In genomic region chr17:9007052-9007714, GRCh38 we compare ENCODE assay signal across 20 cellular contexts. TPM values are rescaled to one million over a fixed set of nuclear protein-coding genes. Genes with fewer than 3 reads are reported as not detected.
DNase-seq lines count a peak whose midpoint lies in the region; ATAC-seq, FAIRE-seq and TF ChIP-seq lines count a peak whose summit lies in the region.
"Had no signal": no experiment of that assay in that cellular context is flagged by ENCODE, and none has a peak within 500 bp of the region (broad histone marks: within the 10 kb centered on the region; RNA-seq: fewer than 3 reads in every experiment).

No MANE protein-coding gene starts in this region.

- peaks cover 0 to 21% (median 4%) of the 10 kb centered on the region in 9 donors for H3K9me3 Mint-ChIP-seq in naive thymus-derived CD8-positive, alpha-beta T cell

- no peaks in the 10 kb centered on the region for H3K4me1 ChIP-seq in HepG2 (ENCODE audit: insufficient read depth, low read length)
- peaks cover 0 to 26% (median 7%) of the 10 kb centered on the region in 4 donors for H3K4me1 ChIP-seq in right lobe of liver
- H3K4me1 ChIP-seq in HEK293 (ENCODE audit: control insufficient read depth, insufficient read depth, low read length), result peaks cover 10% of the 10 kb centered on the region
- H3K4me1 ChIP-seq in K562 (replicated peaks in 1 of 2; ENCODE audit: control insufficient read depth in 2 of 2, insufficient read depth in 2 of 2, low read length in 2 of 2), result no peaks in the 10 kb centered on the region
- H3K4me1 ChIP-seq: BE2C had no signal

- H3K27ac ChIP-seq in HepG2 (ENCODE audit: extremely low read length, insufficient read depth, low read length) (no peak overlapping the region), right lobe of liver (no peak overlapping the region), HEK293 (ENCODE audit: extremely low read depth, low read depth, low read length) (no peak overlapping the region), K562 (ENCODE audit: extremely low read depth, low read depth, low read length) (no peak overlapping the region)
- H3K27ac ChIP-seq: GM23248 had no signal

- no peaks in the 10 kb centered on the region for H4K20me1 ChIP-seq in HepG2 (ENCODE audit: insufficient read depth, low read length)
- H4K20me1 ChIP-seq in K562 (replicated peaks; ENCODE audit: control insufficient read depth, insufficient read depth, low read length), result no peaks in the 10 kb centered on the region

- H3K9me3 ChIP-seq in HepG2 (ENCODE audit: low read length) (no peaks in the 10 kb centered on the region), right lobe of liver (no peaks in the 10 kb centered on the region), HEK293 (ENCODE audit: control insufficient read depth, insufficient read depth, low read depth, low read length) (no peaks in the 10 kb centered on the region), K562 (replicated peaks; ENCODE audit: control insufficient read depth, insufficient read depth, low read depth, low read length) (no peaks in the 10 kb centered on the region)
- H3K9me3 ChIP-seq: BE2C had no signal

- no peak for TF ChIP-seq POLR2A in HepG2 (IDR thresholded peaks at IDR 0.05; ENCODE audit: insufficient read depth in 1 of 2, low read depth in 2 of 2, low read length in 2 of 2)
- no peak for TF ChIP-seq POLR2A in right lobe of liver (IDR thresholded peaks at IDR 0.05)
- TF ChIP-seq POLR2A in K562 (conservative IDR thresholded peaks at IDR 0.05), result no peak

- TF ChIP-seq CTCF in HepG2 (CRISPR knock-in tag; IDR thresholded peaks at IDR 0.05), result no peak
- no peak for TF ChIP-seq CTCF in right lobe of liver (IDR thresholded peaks at IDR 0.05)
- no peak for TF ChIP-seq CTCF in HEK293 (tag by site-specific recombination; IDR thresholded peaks at IDR 0.05)
- no peak for TF ChIP-seq CTCF in K562 (IDR thresholded peaks at IDR 0.05 in 2 of 3, conservative IDR thresholded peaks at IDR 0.05 in 1 of 3; ENCODE audit: insufficient read depth in 2 of 3, low read depth in 1 of 3, low read length in 3 of 3)

- H3K4me1 Mint-ChIP-seq in naive thymus-derived CD8-positive, alpha-beta T cell, result peaks cover 2 to 24% (median 14%) of the 10 kb centered on the region in 4 donors

- no peak overlapping the region for H2AFZ ChIP-seq in HepG2 (ENCODE audit: low read length)
- no peak overlapping the region for H2AFZ ChIP-seq in K562 (ENCODE audit: low read depth, low read length)
- H2AFZ ChIP-seq: GM23248 had no signal

- DNase-seq in HepG2 (ENCODE audit: low spot score) (no peak), right lobe of liver (no peak), K562 (ENCODE audit: extremely low read depth in 1 of 4, low spot score in 3 of 4) (no peak), NCI-H1417 treated with DMSO at 0.1 percent for 48 hours (lab: John Stamatoyannopoulos, UW) (no peak)
- DNase-seq in naive thymus-derived CD8-positive, alpha-beta T cell, result no peak
- DNase-seq: 8988T; BE2C; C1 segment of cervical spinal cord; CD4-positive, alpha-beta memory T cell; DMS153; DMS79 treated with DMSO at 0.1 percent for 48 hours; GF-D8; GM23248; HCEC 1CT; HFFc6 had no signal

- FAIRE-seq in HepG2 (lab: Jason Lieb, UNC) (no peak), K562 (lab: Jason Lieb, UNC) (no peak)
- FAIRE-seq: H54 had no signal

- ATAC-seq in HepG2 (no peak), right lobe of liver (no peak), K562 (no peak), GM21515 (IDR thresholded peaks at IDR 0.05; ENCODE audit: unreplicated experiment) (no peak), HG03571 (IDR thresholded peaks at IDR 0.05; ENCODE audit: unreplicated experiment) (no peak)
- no peak for ATAC-seq in naive thymus-derived CD8-positive, alpha-beta T cell

- TF ChIP-seq RAD21 in HepG2 (CRISPR knock-in tag; IDR thresholded peaks at IDR 0.05) (no peak), K562 (CRISPR knock-in tag; conservative IDR thresholded peaks at IDR 0.05 in 1 of 2, IDR thresholded peaks at IDR 0.05 in 1 of 2) (no peak)

- H3K27me3 Mint-ChIP-seq in naive thymus-derived CD8-positive, alpha-beta T cell, result peaks cover 33 to 85% (median 62%) of the 10 kb centered on the region in 5 donors

- CTCF ChIA-PET in HepG2 (lab: Yijun Ruan, JAX; ENCODE audit: low intra/inter-chr PET ratio, low total read pairs), result no interaction called here
- CTCF ChIA-PET in HEK293 (lab: Yijun Ruan, JAX), result interaction anchor here (6.2 kb wide), 1 partner anchor 10 kb away, joined by 60 read pairs; no protein-coding TSS in a partner anchor
- CTCF ChIA-PET in K562 (lab: Yijun Ruan, JAX; ENCODE audit: low intra/inter-chr PET ratio), result no interaction called here

- POLR2A ChIA-PET in HepG2 (lab: Yijun Ruan, JAX) (no interaction called here), HEK293 (lab: Yijun Ruan, JAX) (interaction anchor here (0.6 kb wide), 1 partner anchor 11 kb away, joined by 9 read pairs; no protein-coding TSS in a partner anchor), K562 (lab: Yijun Ruan, JAX) (no interaction called here)
- POLR2A ChIA-PET in naive thymus-derived CD8-positive, alpha-beta T cell (lab: Charles Lee), result no interaction called here

- in situ Hi-C loops in HepG2 (cut with HindIII; ENCODE audit: extremely low pct_ligation_motif_present, low pct_unique_long_range_greater_than_20kb), result no loop called here
- in situ Hi-C loops in K562 (cut with MboI), result no loop called here

- intact Hi-C loops in HepG2 (cut with micrococcal nuclease; ENCODE audit: unreplicated experiment), result no loop called here
- intact Hi-C loops in right lobe of liver (cut with DNase I), result no loop called here
- intact Hi-C loops in K562 (cut with micrococcal nuclease), result no loop called here

- no peak overlapping the region for H3K9ac ChIP-seq in HepG2 (ENCODE audit: insufficient read depth, low read depth, low read length)
- H3K9ac ChIP-seq in K562 (ENCODE audit: insufficient read depth in 1 of 2, low read depth in 2 of 2, low read length in 2 of 2), result no peak overlapping the region
- H3K9ac ChIP-seq: GM23248 had no signal

- H3K9me1 ChIP-seq in K562 (ENCODE audit: control insufficient read depth, insufficient read depth, low read length), result no peaks in the 10 kb centered on the region

- BruUV-seq in HepG2 (replicated peaks; lab: Mats Ljungman, UMichigan), result no TSS peak
- no TSS peak for BruUV-seq in K562 (replicated peaks; lab: Mats Ljungman, UMichigan)

- TF ChIP-seq EP300 in HepG2 (IDR thresholded peaks at IDR 0.05; ENCODE audit: low read depth in 2 of 2, low read length in 2 of 2), result no peak
- TF ChIP-seq EP300 in HepG2 (CRISPR knock-in tag; IDR thresholded peaks at IDR 0.05; ENCODE audit: borderline replicate concordance), result no peak
- no peak for TF ChIP-seq EP300 in K562 (IDR thresholded peaks at IDR 0.05; ENCODE audit: low read length)

- H3K36me3 Mint-ChIP-seq in naive thymus-derived CD8-positive, alpha-beta T cell, result peaks cover 0 to 10% (median 8%) of the 10 kb centered on the region in 3 donors

- H3K27me3 ChIP-seq in HepG2 (ENCODE audit: control insufficient read depth in 1 of 2, insufficient read depth in 2 of 2, low read length in 2 of 2), result peaks cover 11 to 52% of the 10 kb centered on the region in 2 experiments; a peak in 4 of 5 replicates
- peaks cover 0 to 19% of the 10 kb centered on the region in 2 donors for H3K27me3 ChIP-seq in right lobe of liver
- H3K27me3 ChIP-seq in K562 (ENCODE audit: control insufficient read depth in 2 of 2, insufficient read depth in 2 of 2, low read length in 2 of 2), result peaks cover 0 to 21% of the 10 kb centered on the region in 2 experiments; a peak in 2 of 5 replicates

- 78% methylated on average over 2 of the region's 2 CpGs for WGBS in HepG2 (ENCODE audit: low lambda C conversion rate)
- 85% methylated on average over 2 of the region's 2 CpGs for WGBS in right lobe of liver (ENCODE audit: insufficient coverage, low coverage, low lambda C conversion rate, missing lambda C conversion rate)
- 5% methylated on average over 2 of the region's 2 CpGs for WGBS in K562 (ENCODE audit: insufficient coverage, low coverage, missing lambda C conversion rate)

- peak overlapping the region in 2 of 10 donors; percentile 33 to 42 for H3K27ac Mint-ChIP-seq in naive thymus-derived CD8-positive, alpha-beta T cell
- H3K27ac Mint-ChIP-seq: CD4-positive, alpha-beta memory T cell; HFFc6 had no signal

- H3K4me3 Mint-ChIP-seq in naive thymus-derived CD8-positive, alpha-beta T cell, result no peak overlapping the region
- H3K4me3 Mint-ChIP-seq: HFFc6 had no signal

- H3K4me3 ChIP-seq in HepG2 (replicated peaks in 1 of 3; ENCODE audit: insufficient read depth in 1 of 3, low read depth in 2 of 3, low read length in 3 of 3), result no peak overlapping the region
- no peak overlapping the region for H3K4me3 ChIP-seq in right lobe of liver
- no peak overlapping the region for H3K4me3 ChIP-seq in HEK293 (ENCODE audit: low read depth, low read length)
- no peak overlapping the region for H3K4me3 ChIP-seq in K562
- H3K4me3 ChIP-seq: GM23248 had no signal

- no peaks in the 10 kb centered on the region for H3K36me3 ChIP-seq in HepG2 (replicated peaks in 1 of 2; ENCODE audit: control insufficient read depth in 1 of 2, insufficient read depth in 2 of 2, low read length in 2 of 2)
- no peaks in the 10 kb centered on the region for H3K36me3 ChIP-seq in right lobe of liver
- no peaks in the 10 kb centered on the region for H3K36me3 ChIP-seq in HEK293 (ENCODE audit: control insufficient read depth in 2 of 2, insufficient read depth in 1 of 2, low read length in 2 of 2)
- H3K36me3 ChIP-seq in K562 (ENCODE audit: control insufficient read depth, insufficient read depth, low read length), result no peaks in the 10 kb centered on the region
- H3K36me3 ChIP-seq: BE2C had no signal

- H3K79me2 ChIP-seq in HepG2 (ENCODE audit: insufficient read depth, low read length) (no peaks in the 10 kb centered on the region), K562 (ENCODE audit: control insufficient read depth, insufficient read depth, low read length) (no peaks in the 10 kb centered on the region)

- no peak overlapping the region for H3K4me2 ChIP-seq in HepG2 (ENCODE audit: low read depth, low read length)
- no peak overlapping the region for H3K4me2 ChIP-seq in K562 (ENCODE audit: insufficient read depth, low read length)

RNA-seq across cellular contexts. Expression of gene NTN1, which starts 14.1 kb away (rescaled TPM):
- 0.04 TPM in 1 of 2 replicates, not detected in the other for total RNA-seq in HepG2 (2016; rRNA removed; fragmentation: Illumina TruSeq; extraction: Trizol)
- not detected in 2 replicates for total RNA-seq in HepG2 (2016; cell fraction: cytosol; rRNA removed; fragmentation: Illumina TruSeq; extraction: Trizol; ENCODE audit: low read depth)
- 0.04 TPM in 1 of 2 replicates, not detected in the other for total RNA-seq in HepG2 (2016; cell fraction: insoluble cytoplasmic fraction; rRNA removed; fragmentation: Illumina TruSeq; extraction: Trizol)
- total RNA-seq in HepG2 (2016; cell fraction: membrane; rRNA removed; fragmentation: Illumina TruSeq; extraction: Trizol), result not detected in 2 replicates
- 0.09 TPM in 2 replicates for total RNA-seq in HepG2 (2016; cell fraction: nucleus; rRNA removed; fragmentation: Illumina TruSeq; extraction: Trizol)
- 0.03 and 0.05 TPM in 2 replicates for polyA plus RNA-seq in HepG2 (2011; rRNA removed)
- polyA plus RNA-seq in HepG2 (2011; cell fraction: cytosol; rRNA removed), result 0.01 and 0.04 TPM in 2 replicates
- polyA plus RNA-seq in HepG2 (2011; cell fraction: nucleus; rRNA removed), result 0.11 and 0.12 TPM in 2 replicates
- 0.04 and 0.13 TPM in 2 replicates for polyA plus RNA-seq in HepG2 (2012)
- not detected in 2 replicates for polyA plus RNA-seq in HepG2 (2016; cell fraction: cytosol; fragmentation: Illumina TruSeq; extraction: Trizol; ENCODE audit: low read depth)
- polyA plus RNA-seq in HepG2 (2016; cell fraction: insoluble cytoplasmic fraction; fragmentation: Illumina TruSeq; extraction: Trizol; ENCODE audit: low read depth), result not detected in 2 replicates
- polyA plus RNA-seq in HepG2 (2016; cell fraction: membrane; fragmentation: Illumina TruSeq; extraction: Trizol; ENCODE audit: low read depth), result 0.02 TPM in 1 of 2 replicates, not detected in the other
- not detected in 2 replicates for polyA plus RNA-seq in HepG2 (2016; cell fraction: nucleus; fragmentation: Illumina TruSeq; extraction: Trizol; ENCODE audit: insufficient read depth, low read depth)
- 0.10 TPM in 1 of 2 replicates, not detected in the other for polyA minus RNA-seq in HepG2 (2011; rRNA and poly(A)+ RNA removed; ENCODE audit: low replicate concordance)
- not detected in 2 replicates for polyA minus RNA-seq in HepG2 (2011; cell fraction: cytosol; rRNA and poly(A)+ RNA removed)
- 0.12 and 0.13 TPM in 2 replicates for polyA minus RNA-seq in HepG2 (2011; cell fraction: nucleus; rRNA and poly(A)+ RNA removed)
- total RNA-seq in right lobe of liver, result 10 to 100 TPM in 2 of 6 experiments, 1 to 10 TPM in 4; 3.5 to 12.5 (median 8.5) TPM
- total RNA-seq in K562 (2011; cell fraction: chromatin; rRNA removed; ENCODE audit: low replicate concordance), result not detected in 2 replicates
- not detected in 2 replicates for total RNA-seq in K562 (2011; cell fraction: nucleolus; rRNA removed)
- 0.07 TPM in 1 of 2 replicates, not detected in the other for total RNA-seq in K562 (2011; cell fraction: nucleoplasm; rRNA removed)
- total RNA-seq in K562 (2014; rRNA removed), result not detected in 2 replicates
- total RNA-seq in K562 (2014; rRNA removed; fragmentation: Illumina TruSeq; extraction: Trizol), result not detected in 2 replicates
- not detected in 2 replicates for total RNA-seq in K562 (2015; rRNA removed; fragmentation: Illumina TruSeq; extraction: Trizol)
- 0.02 TPM in 2 replicates for total RNA-seq in K562 (2021)
- polyA plus RNA-seq in K562 (2011; rRNA removed), result not detected in 2 replicates
- polyA plus RNA-seq in K562 (2011; cell fraction: cytosol; rRNA removed), result not detected in 2 replicates
- polyA plus RNA-seq in K562 (2011; cell fraction: nucleus; rRNA removed), result not detected in 2 replicates
- 0.03 TPM in 1 of 2 replicates, not detected in the other for polyA plus RNA-seq in K562 (2012)
- not detected in 2 replicates for polyA plus RNA-seq in K562 (2014; fragmentation: Illumina TruSeq; extraction: Trizol)
- polyA plus RNA-seq in K562 (2014; fragmentation: Nextera tagmentation; extraction: Ambion mirVana), result not detected
- polyA plus RNA-seq in K562 (2014; rRNA removed), result not detected in 2 replicates
- not detected in 2 replicates for polyA minus RNA-seq in K562 (2011; rRNA and poly(A)+ RNA removed)
- polyA minus RNA-seq in K562 (2011; cell fraction: cytosol; rRNA and poly(A)+ RNA removed), result not detected in 2 replicates
- polyA minus RNA-seq in K562 (2011; cell fraction: nucleus; rRNA and poly(A)+ RNA removed), result not detected in 2 replicates
- total RNA-seq in naive thymus-derived CD8-positive, alpha-beta T cell, result under 1 TPM in 1 of 2 experiments, not detected in 1; 0.05 TPM
- polyA plus RNA-seq in naive thymus-derived CD8-positive, alpha-beta T cell, result not detected
- total RNA-seq: CD4-positive, alpha-beta memory T cell; HFFc6 had no signal

RNA-seq across cellular contexts. Expression of gene PIK3R5, which starts 41.7 kb away (rescaled TPM):
- total RNA-seq in HepG2 (2016; rRNA removed; fragmentation: Illumina TruSeq; extraction: Trizol) (not detected in 2 replicates), right lobe of liver (1 to 10 TPM; 3.7 to 6.5 (median 5.0) TPM), K562 (2014; rRNA removed) (not detected in 2 replicates), K562 (2014; rRNA removed; fragmentation: Illumina TruSeq; extraction: Trizol) (not detected in 2 replicates), K562 (2015; rRNA removed; fragmentation: Illumina TruSeq; extraction: Trizol) (not detected in 2 replicates), K562 (2021) (0.38 and 0.78 TPM in 2 replicates)
- total RNA-seq in HepG2 (2016; cell fraction: cytosol; rRNA removed; fragmentation: Illumina TruSeq; extraction: Trizol; ENCODE audit: low read depth), result not detected in 2 replicates
- total RNA-seq in HepG2 (2016; cell fraction: insoluble cytoplasmic fraction; rRNA removed; fragmentation: Illumina TruSeq; extraction: Trizol), result not detected in 2 replicates
- total RNA-seq in HepG2 (2016; cell fraction: membrane; rRNA removed; fragmentation: Illumina TruSeq; extraction: Trizol), result not detected in 2 replicates
- not detected in 2 replicates for total RNA-seq in HepG2 (2016; cell fraction: nucleus; rRNA removed; fragmentation: Illumina TruSeq; extraction: Trizol)
- polyA plus RNA-seq in HepG2 (2011; rRNA removed) (not detected in 2 replicates), K562 (2011; rRNA removed) (not detected in 2 replicates), K562 (2014; fragmentation: Illumina TruSeq; extraction: Trizol) (0.03 TPM in 1 of 2 replicates, not detected in the other), K562 (2014; fragmentation: Nextera tagmentation; extraction: Ambion mirVana) (not detected), K562 (2014; rRNA removed) (0.01 TPM in 1 of 2 replicates, not detected in the other)
- not detected in 2 replicates for polyA plus RNA-seq in HepG2 (2011; cell fraction: cytosol; rRNA removed)
- 0.09 TPM in 1 of 2 replicates, not detected in the other for polyA plus RNA-seq in HepG2 (2011; cell fraction: nucleus; rRNA removed)
- not detected in 2 replicates for polyA plus RNA-seq in HepG2 (2012)
- polyA plus RNA-seq in HepG2 (2016; cell fraction: cytosol; fragmentation: Illumina TruSeq; extraction: Trizol; ENCODE audit: low read depth), result not detected in 2 replicates
- polyA plus RNA-seq in HepG2 (2016; cell fraction: insoluble cytoplasmic fraction; fragmentation: Illumina TruSeq; extraction: Trizol; ENCODE audit: low read depth), result not detected in 2 replicates
- polyA plus RNA-seq in HepG2 (2016; cell fraction: membrane; fragmentation: Illumina TruSeq; extraction: Trizol; ENCODE audit: low read depth), result not detected in 2 replicates
- not detected in 2 replicates for polyA plus RNA-seq in HepG2 (2016; cell fraction: nucleus; fragmentation: Illumina TruSeq; extraction: Trizol; ENCODE audit: insufficient read depth, low read depth)
- polyA minus RNA-seq in HepG2 (2011; rRNA and poly(A)+ RNA removed; ENCODE audit: low replicate concordance), result 0.19 TPM in 1 of 2 replicates, not detected in the other
- not detected in 2 replicates for polyA minus RNA-seq in HepG2 (2011; cell fraction: cytosol; rRNA and poly(A)+ RNA removed)
- not detected in 2 replicates for polyA minus RNA-seq in HepG2 (2011; cell fraction: nucleus; rRNA and poly(A)+ RNA removed)
- total RNA-seq in K562 (2011; cell fraction: chromatin; rRNA removed; ENCODE audit: low replicate concordance), result not detected in 2 replicates
- 0.17 TPM in 1 of 2 replicates, not detected in the other for total RNA-seq in K562 (2011; cell fraction: nucleolus; rRNA removed)
- not detected in 2 replicates for total RNA-seq in K562 (2011; cell fraction: nucleoplasm; rRNA removed)
- not detected in 2 replicates for polyA plus RNA-seq in K562 (2011; cell fraction: cytosol; rRNA removed)
- polyA plus RNA-seq in K562 (2011; cell fraction: nucleus; rRNA removed), result 0.14 TPM in 1 of 2 replicates, not detected in the other
- polyA plus RNA-seq in K562 (2012), result 0.07 and 0.09 TPM in 2 replicates
- polyA minus RNA-seq in K562 (2011; rRNA and poly(A)+ RNA removed), result not detected in 2 replicates
- polyA minus RNA-seq in K562 (2011; cell fraction: cytosol; rRNA and poly(A)+ RNA removed), result not detected in 2 replicates
- polyA minus RNA-seq in K562 (2011; cell fraction: nucleus; rRNA and poly(A)+ RNA removed), result not detected in 2 replicates
- total RNA-seq in naive thymus-derived CD8-positive, alpha-beta T cell, result 100 to 1,000 TPM in 1 of 2 experiments, 10 to 100 TPM in 1; 94.1 to 104 TPM
- 10 to 100 TPM; 20.0 to 44.0 (median 25.8) TPM for polyA plus RNA-seq in naive thymus-derived CD8-positive, alpha-beta T cell
- total RNA-seq: HFFc6, HT-29 had no signal
- polyA plus RNA-seq: GM23248 had no signal

Comparison
In these comparisons a context has a peak if more than half of its experiments do, and no peak if none do; other contexts are left out.
1. RNA of gene PIK3R5, which starts 41.7 kb away (total RNA-seq): 94.1 to 104 TPM in naive thymus-derived CD8-positive, alpha-beta T cell; 3.7 to 6.5 TPM in right lobe of liver, 0.17 to 0.78 TPM in K562 and not detected in HepG2; every median in the first group is over 10 times any median in the second.
2. Of the 241 proteins assayed by ChIP-seq in both HepG2 and K562: peak only in HepG2: none; only in K562: none; in both: ZNF512; in neither: 239; mixed calls (peak in some experiments, not most) for 1.